Comparison of ENCODE assay signal across 16 cellular contexts in genomic region chr6:159125977-159126376, GRCh38. TPM values are rescaled to one million over a fixed set of nuclear protein-coding genes. Genes with fewer than 3 reads are reported as not detected.
DNase-seq lines count a peak whose midpoint lies in the region; ATAC-seq and TF ChIP-seq lines count a peak whose summit lies in the region.
"Had no signal": no experiment of that assay in that cellular context is flagged by ENCODE, and none has a peak within 500 bp of the region (broad histone marks: within the 10 kb centered on the region; RNA-seq: fewer than 3 reads in every experiment).

No MANE protein-coding gene starts in this region.

- H3K9me3 ChIP-seq in thyroid gland, result no peaks in the 10 kb centered on the region
- H3K9me3 ChIP-seq: A549, Peyer's patch, tibial artery had no signal

- no peaks in the 10 kb centered on the region for H3K27me3 ChIP-seq in thyroid gland
- H3K27me3 ChIP-seq: Peyer's patch, tibial artery had no signal

- no peak for TF ChIP-seq CTCF in thyroid gland (IDR thresholded peaks at IDR 0.05)

- H3K4me1 Mint-ChIP-seq in activated naive CD8-positive, alpha-beta T cell treated with anti-CD3 and anti-CD28 coated beads, Interleukin-2, amount 50 U/mL, for 24 hours, result peaks cover 4% of the 10 kb centered on the region
- H3K4me1 Mint-ChIP-seq in activated naive CD8-positive, alpha-beta T cell treated with anti-CD3 and anti-CD28 coated beads for 36 hours, result no peaks in the 10 kb centered on the region

- peak overlapping the region; percentile 36 to 68 (median 41) for H3K27ac ChIP-seq in thyroid gland
- H3K27ac ChIP-seq: A549, tibial artery had no signal

- H3K27ac Mint-ChIP-seq in activated naive CD8-positive, alpha-beta T cell treated with anti-CD3 and anti-CD28 coated beads, Interleukin-2, amount 50 U/mL, for 24 hours, result no peak overlapping the region
- no peak overlapping the region for H3K27ac Mint-ChIP-seq in activated naive CD8-positive, alpha-beta T cell treated with anti-CD3 and anti-CD28 coated beads for 36 hours
- H3K27ac Mint-ChIP-seq: activated T-helper 1 cell treated with anti-CD3 and anti-CD28 coated beads, Interleukin-12 subunit alpha, Interleukin-12 subunit beta, Interleukin-2, Interleukin-4 antibody, amounts not matched to agents 30 ng/mL and 10 ng/mL and 1 ng/mL, durations not matched to agents 14 hours and 24 hours and 36 hours; nephron had no signal

- no peaks in the 10 kb centered on the region for H3K9me3 Mint-ChIP-seq in activated naive CD8-positive, alpha-beta T cell treated with anti-CD3 and anti-CD28 coated beads, Interleukin-2, amount 50 U/mL, for 24 hours
- H3K9me3 Mint-ChIP-seq in activated naive CD8-positive, alpha-beta T cell treated with anti-CD3 and anti-CD28 coated beads for 36 hours, result no peaks in the 10 kb centered on the region
- H3K9me3 Mint-ChIP-seq: activated T-helper 1 cell treated with anti-CD3 and anti-CD28 coated beads, Interleukin-12 subunit alpha, Interleukin-12 subunit beta, Interleukin-2, Interleukin-4 antibody, amounts not matched to agents 30 ng/mL and 10 ng/mL and 1 ng/mL, durations not matched to agents 14 hours and 24 hours and 36 hours; nephron had no signal

- no peak overlapping the region for H3K4me3 Mint-ChIP-seq in activated naive CD8-positive, alpha-beta T cell treated with anti-CD3 and anti-CD28 coated beads, Interleukin-2, amount 50 U/mL, for 24 hours
- H3K4me3 Mint-ChIP-seq in activated naive CD8-positive, alpha-beta T cell treated with anti-CD3 and anti-CD28 coated beads for 36 hours, result no peak overlapping the region
- H3K4me3 Mint-ChIP-seq: activated T-helper 1 cell treated with anti-CD3 and anti-CD28 coated beads, Interleukin-12 subunit alpha, Interleukin-12 subunit beta, Interleukin-2, Interleukin-4 antibody, amounts not matched to agents 30 ng/mL and 10 ng/mL and 1 ng/mL, durations not matched to agents 14 hours and 24 hours and 36 hours; nephron had no signal

- TF ChIP-seq POLR2A in thyroid gland (IDR thresholded peaks at IDR 0.05), result no peak

- no peaks in the 10 kb centered on the region for H3K27me3 Mint-ChIP-seq in activated naive CD8-positive, alpha-beta T cell treated with anti-CD3 and anti-CD28 coated beads, Interleukin-2, amount 50 U/mL, for 24 hours
- no peaks in the 10 kb centered on the region for H3K27me3 Mint-ChIP-seq in activated naive CD8-positive, alpha-beta T cell treated with anti-CD3 and anti-CD28 coated beads for 36 hours

- ATAC-seq in activated naive CD8-positive, alpha-beta T cell treated with anti-CD3 and anti-CD28 coated beads, Interleukin-2, amount 50 U/mL, for 24 hours, result peak; percentile 31
- ATAC-seq in GM21825 (IDR thresholded peaks at IDR 0.05; ENCODE audit: unreplicated experiment), result no peak

- no peak for DNase-seq in activated naive CD8-positive, alpha-beta T cell treated with anti-CD3 and anti-CD28 coated beads, Interleukin-2, amount 50 U/mL, for 24 hours
- DNase-seq in activated naive CD8-positive, alpha-beta T cell treated with anti-CD3 and anti-CD28 coated beads for 36 hours, result no peak
- DNase-seq in foreskin melanocyte, result peak; percentile 74
- DNase-seq in myocyte (ENCODE audit: low read depth), result peak; percentile 96
- DNase-seq in thyroid gland, result no peak
- no peak for DNase-seq in activated gamma-delta T cell (lab: John Stamatoyannopoulos, UW)
- DNase-seq in GM03348 (ENCODE audit: low spot score), result no peak
- DNase-seq: activated CD4-positive, alpha-beta T cell treated with anti-CD3 and anti-CD28 coated beads, Interleukin-2, amount 50 U/mL, for 1 hour; COR-L47; NCI-H345; Peyer's patch; tibial artery had no signal

- no peaks in the 10 kb centered on the region for H3K36me3 ChIP-seq in thyroid gland
- H3K36me3 ChIP-seq: Peyer's patch, tibial artery had no signal

- 75 to 85% methylated on average over 4 to 5 of the region's 5 CpGs for WGBS in thyroid gland, 2 donors

- H3K36me3 Mint-ChIP-seq in activated naive CD8-positive, alpha-beta T cell treated with anti-CD3 and anti-CD28 coated beads, Interleukin-2, amount 50 U/mL, for 24 hours (ENCODE audit: low read depth), result no peaks in the 10 kb centered on the region
- no peaks in the 10 kb centered on the region for H3K36me3 Mint-ChIP-seq in activated naive CD8-positive, alpha-beta T cell treated with anti-CD3 and anti-CD28 coated beads for 36 hours

- intact Hi-C loops in thyroid gland (cut with DNase I), result no loop called here

- H3K4me1 ChIP-seq in thyroid gland, result no peaks in the 10 kb centered on the region
- H3K4me1 ChIP-seq: A549, Peyer's patch, tibial artery had no signal

- no peak overlapping the region for H3K4me3 ChIP-seq in thyroid gland (replicated peaks in 1 of 3)
- H3K4me3 ChIP-seq: A549, Peyer's patch, tibial artery had no signal

RNA-seq across cellular contexts. Expression of gene FNDC1, which starts 43.2 kb away (rescaled TPM):
- total RNA-seq in activated naive CD8-positive, alpha-beta T cell treated with anti-CD3 and anti-CD28 coated beads for 36 hours, result under 1 TPM in 1 of 2 experiments, not detected in 1; 0.04 TPM
- 0.16 TPM in 1 of 2 replicates, not detected in the other for total RNA-seq in myocyte
- polyA plus RNA-seq in myocyte (2012), result 4.8 TPM
- total RNA-seq in thyroid gland, result 10 to 100 TPM; 13.6 to 23.2 (median 15.1) TPM
- total RNA-seq: activated T-helper 1 cell treated with anti-CD3 and anti-CD28 coated beads, Interleukin-12 subunit alpha, Interleukin-12 subunit beta, Interleukin-2, Interleukin-4 antibody, amounts not matched to agents 30 ng/mL and 10 ng/mL and 1 ng/mL, durations not matched to agents 14 hours and 24 hours and 36 hours had no signal

Comparison
In these comparisons a context has a peak if more than half of its experiments do, and no peak if none do; other contexts are left out.
1. DNase-seq: peak in foreskin melanocyte (single experiment) and myocyte (single experiment); none in activated naive CD8-positive, alpha-beta T cell treated with anti-CD3 and anti-CD28 coated beads, Interleukin-2, amount 50 U/mL, for 24 hours (single experiment), activated naive CD8-positive, alpha-beta T cell treated with anti-CD3 and anti-CD28 coated beads for 36 hours (single experiment), thyroid gland (0 of 2), activated gamma-delta T cell (single experiment) and GM03348 (single experiment).
2. RNA of gene FNDC1, which starts 43.2 kb away (total RNA-seq): 13.6 to 23.2 TPM in thyroid gland; 0.04 TPM in activated naive CD8-positive, alpha-beta T cell treated with anti-CD3 and anti-CD28 coated beads for 36 hours and 0.16 TPM in myocyte; every median in the first group is over 10 times any median in the second.